Comparison of ENCODE assay signal across 8 cellular contexts in genomic region chr14:106741086-106741827, GRCh38.
A peak's percentile ranks its signal among the peaks of the same experiment; 100 is the strongest.
DNase-seq lines count a peak whose midpoint lies in the region; ATAC-seq lines count a peak whose summit lies in the region.
"Not testable (repeated sequence)": the region's sequence is repeated elsewhere in the genome, so short reads cannot be mapped to it uniquely, and the experiment has no call there.

No MANE protein-coding gene starts in this region.

- DNase-seq in ELR (ENCODE audit: low read depth), result peak; percentile 16
- DNase-seq in NCI-H69 (lab: John Stamatoyannopoulos, UW), result peak; percentile 15
- DNase-seq in activated CD8-positive, alpha-beta memory T cell treated with anti-CD3 and anti-CD28 coated beads for 48 hours (ENCODE audit: low read depth in 2 of 3, low spot score in 2 of 3), result peak in 2 of 3 experiments; percentile 70 to 75
- DNase-seq in effector memory CD8-positive, alpha-beta T cell, result peak; percentile 80 to 82 (median 81)
- DNase-seq in stimulated activated naive B cell treated with anti-CD40 and anti-IgM and Interleukin-4, amounts not matched to agents 10 μg/mL and 1 μg/mL and 100 μg/mL, for 72 hours, result peak; percentile 52

- not testable (repeated sequence) for H3K27ac Mint-ChIP-seq in effector memory CD8-positive, alpha-beta T cell
- H3K27ac Mint-ChIP-seq in stimulated activated naive B cell treated with anti-CD40 and anti-IgM and Interleukin-4, amounts not matched to agents 10 μg/mL and 1 μg/mL and 100 μg/mL, for 72 hours, result peak overlapping the region; percentile 77

- peak overlapping the region in 1 of 2 donors; percentile 33 for H3K4me3 Mint-ChIP-seq in effector memory CD8-positive, alpha-beta T cell
- peak overlapping the region in 1 of 2 donors; percentile 39 for H3K4me3 Mint-ChIP-seq in stimulated activated naive B cell treated with anti-CD40 and anti-IgM and Interleukin-4, amounts not matched to agents 10 μg/mL and 1 μg/mL and 100 μg/mL, for 72 hours

- ATAC-seq in GM19324 (IDR thresholded peaks at IDR 0.05; ENCODE audit: low FRiP score, unreplicated experiment) (peak; percentile 75), HG02588 (IDR thresholded peaks at IDR 0.05; ENCODE audit: unreplicated experiment) (peak; percentile 52), HG03354 (IDR thresholded peaks at IDR 0.05; ENCODE audit: poor library complexity, severe bottlenecking, unreplicated experiment) (peak; percentile 73)
- ATAC-seq in effector memory CD8-positive, alpha-beta T cell (replicated peaks), result peak; percentile 70
- ATAC-seq in stimulated activated naive B cell treated with anti-CD40 and anti-IgM and Interleukin-4, amounts not matched to agents 10 μg/mL and 1 μg/mL and 100 μg/mL, for 72 hours (replicated peaks), result peak in 1 of 2 donors; percentile 71

- peaks cover 39 to 41% of the 10 kb centered on the region in 2 donors for H3K4me1 Mint-ChIP-seq in effector memory CD8-positive, alpha-beta T cell (ENCODE audit: low read depth in 2 of 2)
- H3K4me1 Mint-ChIP-seq in stimulated activated naive B cell treated with anti-CD40 and anti-IgM and Interleukin-4, amounts not matched to agents 10 μg/mL and 1 μg/mL and 100 μg/mL, for 72 hours, result not testable (repeated sequence)

- not testable (repeated sequence) for H3K9me3 Mint-ChIP-seq in effector memory CD8-positive, alpha-beta T cell; stimulated activated naive B cell treated with anti-CD40 and anti-IgM and Interleukin-4, amounts not matched to agents 10 μg/mL and 1 μg/mL and 100 μg/mL, for 72 hours

- not testable (repeated sequence) for H3K36me3 Mint-ChIP-seq in effector memory CD8-positive, alpha-beta T cell (ENCODE audit: insufficient read depth); stimulated activated naive B cell treated with anti-CD40 and anti-IgM and Interleukin-4, amounts not matched to agents 10 μg/mL and 1 μg/mL and 100 μg/mL, for 72 hours

- not testable (repeated sequence) for H3K27me3 Mint-ChIP-seq in effector memory CD8-positive, alpha-beta T cell; stimulated activated naive B cell treated with anti-CD40 and anti-IgM and Interleukin-4, amounts not matched to agents 10 μg/mL and 1 μg/mL and 100 μg/mL, for 72 hours

Comparison
In these comparisons a context has a peak if more than half of its experiments do, and no peak if none do; other contexts are left out.
1. DNase-seq: peak in every context shown above with its lines; median percentile 81 in effector memory CD8-positive, alpha-beta T cell; 72 in activated CD8-positive, alpha-beta memory T cell treated with anti-CD3 and anti-CD28 coated beads for 48 hours; 52 in stimulated activated naive B cell treated with anti-CD40 and anti-IgM and Interleukin-4, amounts not matched to agents 10 μg/mL and 1 μg/mL and 100 μg/mL, for 72 hours; 16 in ELR; 15 in NCI-H69.